10 cellular contexts compared by ENCODE assay signal in the genomic region with DNA sequence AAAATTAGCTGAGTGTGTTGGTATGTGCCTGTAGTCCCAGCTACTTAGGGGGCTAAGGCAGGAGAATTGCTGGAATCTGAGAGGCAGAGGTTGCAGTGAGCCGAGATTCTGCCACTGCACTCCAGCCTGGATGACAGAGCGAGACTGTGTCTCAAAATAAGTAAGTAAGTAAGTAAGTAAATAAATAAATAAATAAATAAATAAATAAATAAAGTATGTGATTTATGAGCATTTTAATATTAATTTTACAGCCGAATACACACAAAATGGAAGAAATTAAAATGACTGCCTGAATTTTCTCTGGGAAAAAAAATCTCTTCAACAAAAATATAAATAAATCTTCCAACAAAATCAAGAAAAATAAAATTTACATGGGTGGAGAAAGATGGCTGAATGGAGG.
"Had no signal": no experiment of that assay in that cellular context is flagged by ENCODE, and none has a peak within 500 bp of the region (broad histone marks: within the 10 kb centered on the region; RNA-seq: fewer than 3 reads in every experiment).

No MANE protein-coding gene starts in this region.

- H3K4me3 Mint-ChIP-seq: GM23338, H9, HFFc6 had no signal

- H3K27ac ChIP-seq: GM23248 had no signal

- H3K4me1 Mint-ChIP-seq: GM23338, H9 had no signal

- H3K9me3 ChIP-seq: HAP-1 had no signal

- H3K9ac ChIP-seq: GM23248 had no signal

- FAIRE-seq: H1, H54 had no signal

- ATAC-seq: GM23338, HCT116 had no signal

- H3K4me1 ChIP-seq: HAP-1 had no signal

- H3K27ac Mint-ChIP-seq: GM23338, H9, HFFc6 had no signal

- DNase-seq: GM23248, GOT3, H9, HCEC 1CT, HFFc6 had no signal

- H3K4me2 ChIP-seq: GM23338 had no signal

- H2AFZ ChIP-seq: GM23248, GM23338 had no signal

- H3K4me3 ChIP-seq: GM23248, GM23338, HAP-1 had no signal

- H3K36me3 ChIP-seq: HAP-1 had no signal
